In the genomic region with DNA sequence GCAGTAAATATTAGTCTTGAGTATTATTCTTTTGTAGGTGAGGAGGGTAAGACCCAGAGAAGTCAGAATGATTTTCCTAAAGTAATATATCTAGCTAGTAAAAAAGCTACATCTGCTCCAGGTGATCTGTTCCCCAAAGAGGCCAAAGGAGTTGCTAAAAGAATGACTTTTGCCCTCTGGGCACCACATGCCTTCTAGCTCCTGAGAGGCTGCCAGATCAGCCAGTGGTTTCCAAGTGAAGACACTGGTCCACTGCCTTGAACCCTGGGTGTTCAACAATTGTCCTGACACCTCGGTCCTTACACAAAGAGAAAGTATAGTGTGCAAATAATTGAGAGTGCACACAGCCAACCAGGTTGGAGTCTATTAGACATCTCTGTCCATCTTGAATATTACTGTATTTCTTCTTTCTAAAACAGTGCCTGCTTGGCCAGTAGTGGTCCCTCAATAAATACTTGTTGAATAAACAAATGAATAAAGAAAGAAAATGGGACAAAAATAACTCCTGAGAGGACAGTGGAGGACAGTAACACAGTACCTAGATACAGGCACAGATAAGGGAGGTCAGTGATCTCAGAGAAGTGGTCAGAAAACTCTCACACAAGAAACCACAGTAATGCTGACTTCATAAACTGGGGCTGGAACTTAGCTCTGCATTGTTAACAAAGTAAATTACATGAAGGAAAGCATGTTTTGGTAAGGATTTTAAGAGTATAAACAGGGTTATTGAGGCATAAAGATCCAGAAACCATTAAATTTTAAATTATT, we compare ENCODE assay signal across 1 cellular context.
TF ChIP-seq lines count a peak whose summit lies in the region.

No MANE protein-coding gene starts in this region.

TF ChIP-seq in GM12878, 131 proteins besides CTCF, POLR2A, EP300 and RAD21 (continues in another document):
- TF ChIP-seq RUNX3 (IDR thresholded peaks at IDR 0.05; ENCODE audit: low read length): peak; percentile 93
- no peak for TF ChIP-seq NFYA (IDR thresholded peaks at IDR 0.05; ENCODE audit: borderline replicate concordance, low read depth, low read length)
- TF ChIP-seq, protein P1, sequence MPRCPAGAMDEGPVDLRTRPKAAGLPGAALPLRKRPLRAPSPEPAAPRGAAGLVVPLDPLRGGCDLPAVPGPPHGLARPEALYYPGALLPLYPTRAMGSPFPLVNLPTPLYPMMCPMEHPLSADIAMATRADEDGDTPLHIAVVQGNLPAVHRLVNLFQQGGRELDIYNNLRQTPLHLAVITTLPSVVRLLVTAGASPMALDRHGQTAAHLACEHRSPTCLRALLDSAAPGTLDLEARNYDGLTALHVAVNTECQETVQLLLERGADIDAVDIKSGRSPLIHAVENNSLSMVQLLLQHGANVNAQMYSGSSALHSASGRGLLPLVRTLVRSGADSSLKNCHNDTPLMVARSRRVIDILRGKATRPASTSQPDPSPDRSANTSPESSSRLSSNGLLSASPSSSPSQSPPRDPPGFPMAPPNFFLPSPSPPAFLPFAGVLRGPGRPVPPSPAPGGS (IDR thresholded peaks at IDR 0.05; ENCODE audit: borderline replicate concordance, insufficient read depth, low read depth, low read length, poor library complexity, severe bottlenecking): peak; percentile 15
- peak in 1 of 2 experiments; percentile 19; a peak in 1 of 4 replicates for TF ChIP-seq BHLHE40 (IDR thresholded peaks at IDR 0.05; ENCODE audit: borderline replicate concordance in 1 of 2, low read depth in 2 of 2, low read length in 1 of 2)
- TF ChIP-seq IRF4 (IDR thresholded peaks at IDR 0.05; ENCODE audit: low read depth, low read length): no peak
- peak; percentile 70; the same call in 1 of the 2 replicates for TF ChIP-seq FOXM1 (IDR thresholded peaks at IDR 0.05; ENCODE audit: low read depth, low read length)
- TF ChIP-seq, protein P2, sequence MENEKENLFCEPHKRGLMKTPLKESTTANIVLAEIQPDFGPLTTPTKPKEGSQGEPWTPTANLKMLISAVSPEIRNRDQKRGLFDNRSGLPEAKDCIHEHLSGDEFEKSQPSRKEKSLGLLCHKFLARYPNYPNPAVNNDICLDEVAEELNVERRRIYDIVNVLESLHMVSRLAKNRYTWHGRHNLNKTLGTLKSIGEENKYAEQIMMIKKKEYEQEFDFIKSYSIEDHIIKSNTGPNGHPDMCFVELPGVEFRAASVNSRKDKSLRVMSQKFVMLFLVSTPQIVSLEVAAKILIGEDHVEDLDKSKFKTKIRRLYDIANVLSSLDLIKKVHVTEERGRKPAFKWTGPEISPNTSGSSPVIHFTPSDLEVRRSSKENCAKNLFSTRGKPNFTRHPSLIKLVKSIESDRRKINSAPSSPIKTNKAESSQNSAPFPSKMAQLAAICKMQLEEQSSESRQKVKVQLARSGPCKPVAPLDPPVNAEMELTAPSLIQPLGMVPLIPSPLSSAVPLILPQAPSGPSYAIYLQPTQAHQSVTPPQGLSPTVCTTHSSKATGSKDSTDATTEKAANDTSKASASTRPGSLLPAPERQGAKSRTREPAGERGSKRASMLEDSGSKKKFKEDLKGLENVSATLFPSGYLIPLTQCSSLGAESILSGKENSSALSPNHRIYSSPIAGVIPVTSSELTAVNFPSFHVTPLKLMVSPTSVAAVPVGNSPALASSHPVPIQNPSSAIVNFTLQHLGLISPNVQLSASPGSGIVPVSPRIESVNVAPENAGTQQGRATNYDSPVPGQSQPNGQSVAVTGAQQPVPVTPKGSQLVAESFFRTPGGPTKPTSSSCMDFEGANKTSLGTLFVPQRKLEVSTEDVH (IDR thresholded peaks at IDR 0.05; ENCODE audit: low read depth, partially characterized antibody): no peak
- TF ChIP-seq ZBED1 (IDR thresholded peaks at IDR 0.05; ENCODE audit: borderline replicate concordance): peak; percentile 75; the same call in 1 of the 2 replicates
- TF ChIP-seq ZNF24 (IDR thresholded peaks at IDR 0.05): peak; percentile 40; the same call in 1 of the 2 replicates
- TF ChIP-seq, protein P3, sequence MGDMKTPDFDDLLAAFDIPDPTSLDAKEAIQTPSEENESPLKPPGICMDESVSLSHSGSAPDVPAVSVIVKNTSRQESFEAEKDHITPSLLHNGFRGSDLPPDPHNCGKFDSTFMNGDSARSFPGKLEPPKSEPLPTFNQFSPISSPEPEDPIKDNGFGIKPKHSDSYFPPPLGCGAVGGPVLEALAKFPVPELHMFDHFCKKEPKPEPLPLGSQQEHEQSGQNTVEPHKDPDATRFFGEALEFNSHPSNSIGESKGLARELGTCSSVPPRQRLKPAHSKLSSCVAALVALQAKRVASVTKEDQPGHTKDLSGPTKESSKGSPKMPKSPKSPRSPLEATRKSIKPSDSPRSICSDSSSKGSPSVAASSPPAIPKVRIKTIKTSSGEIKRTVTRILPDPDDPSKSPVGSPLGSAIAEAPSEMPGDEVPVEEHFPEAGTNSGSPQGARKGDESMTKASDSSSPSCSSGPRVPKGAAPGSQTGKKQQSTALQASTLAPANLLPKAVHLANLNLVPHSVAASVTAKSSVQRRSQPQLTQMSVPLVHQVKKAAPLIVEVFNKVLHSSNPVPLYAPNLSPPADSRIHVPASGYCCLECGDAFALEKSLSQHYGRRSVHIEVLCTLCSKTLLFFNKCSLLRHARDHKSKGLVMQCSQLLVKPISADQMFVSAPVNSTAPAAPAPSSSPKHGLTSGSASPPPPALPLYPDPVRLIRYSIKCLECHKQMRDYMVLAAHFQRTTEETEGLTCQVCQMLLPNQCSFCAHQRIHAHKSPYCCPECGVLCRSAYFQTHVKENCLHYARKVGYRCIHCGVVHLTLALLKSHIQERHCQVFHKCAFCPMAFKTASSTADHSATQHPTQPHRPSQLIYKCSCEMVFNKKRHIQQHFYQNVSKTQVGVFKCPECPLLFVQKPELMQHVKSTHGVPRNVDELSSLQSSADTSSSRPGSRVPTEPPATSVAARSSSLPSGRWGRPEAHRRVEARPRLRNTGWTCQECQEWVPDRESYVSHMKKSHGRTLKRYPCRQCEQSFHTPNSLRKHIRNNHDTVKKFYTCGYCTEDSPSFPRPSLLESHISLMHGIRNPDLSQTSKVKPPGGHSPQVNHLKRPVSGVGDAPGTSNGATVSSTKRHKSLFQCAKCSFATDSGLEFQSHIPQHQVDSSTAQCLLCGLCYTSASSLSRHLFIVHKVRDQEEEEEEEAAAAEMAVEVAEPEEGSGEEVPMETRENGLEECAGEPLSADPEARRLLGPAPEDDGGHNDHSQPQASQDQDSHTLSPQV (IDR thresholded peaks at IDR 0.05): peak; percentile 47; the same call in 1 of the 2 replicates
- no peak for TF ChIP-seq MYB (IDR thresholded peaks at IDR 0.05; ENCODE audit: borderline replicate concordance, low read depth, low read length)
- TF ChIP-seq, protein P4, sequence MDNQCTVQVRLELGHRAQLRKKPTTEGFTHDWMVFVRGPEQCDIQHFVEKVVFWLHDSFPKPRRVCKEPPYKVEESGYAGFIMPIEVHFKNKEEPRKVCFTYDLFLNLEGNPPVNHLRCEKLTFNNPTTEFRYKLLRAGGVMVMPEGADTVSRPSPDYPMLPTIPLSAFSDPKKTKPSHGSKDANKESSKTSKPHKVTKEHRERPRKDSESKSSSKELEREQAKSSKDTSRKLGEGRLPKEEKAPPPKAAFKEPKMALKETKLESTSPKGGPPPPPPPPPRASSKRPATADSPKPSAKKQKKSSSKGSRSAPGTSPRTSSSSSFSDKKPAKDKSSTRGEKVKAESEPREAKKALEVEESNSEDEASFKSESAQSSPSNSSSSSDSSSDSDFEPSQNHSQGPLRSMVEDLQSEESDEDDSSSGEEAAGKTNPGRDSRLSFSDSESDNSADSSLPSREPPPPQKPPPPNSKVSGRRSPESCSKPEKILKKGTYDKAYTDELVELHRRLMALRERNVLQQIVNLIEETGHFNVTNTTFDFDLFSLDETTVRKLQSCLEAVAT (IDR thresholded peaks at IDR 0.05): 0 out of 2 replicates have a peak, but pooled peaks have one; percentile 53
- TF ChIP-seq CREM (IDR thresholded peaks at IDR 0.05; ENCODE audit: low read depth): peak; percentile 63; the same call in 1 of the 2 replicates
- no peak for TF ChIP-seq SRF (IDR thresholded peaks at IDR 0.05; ENCODE audit: low read depth in 2 of 2, low read length in 2 of 2)
- peak; percentile 82 for TF ChIP-seq ATF7 (IDR thresholded peaks at IDR 0.05; ENCODE audit: low read depth)
- TF ChIP-seq, protein P5, sequence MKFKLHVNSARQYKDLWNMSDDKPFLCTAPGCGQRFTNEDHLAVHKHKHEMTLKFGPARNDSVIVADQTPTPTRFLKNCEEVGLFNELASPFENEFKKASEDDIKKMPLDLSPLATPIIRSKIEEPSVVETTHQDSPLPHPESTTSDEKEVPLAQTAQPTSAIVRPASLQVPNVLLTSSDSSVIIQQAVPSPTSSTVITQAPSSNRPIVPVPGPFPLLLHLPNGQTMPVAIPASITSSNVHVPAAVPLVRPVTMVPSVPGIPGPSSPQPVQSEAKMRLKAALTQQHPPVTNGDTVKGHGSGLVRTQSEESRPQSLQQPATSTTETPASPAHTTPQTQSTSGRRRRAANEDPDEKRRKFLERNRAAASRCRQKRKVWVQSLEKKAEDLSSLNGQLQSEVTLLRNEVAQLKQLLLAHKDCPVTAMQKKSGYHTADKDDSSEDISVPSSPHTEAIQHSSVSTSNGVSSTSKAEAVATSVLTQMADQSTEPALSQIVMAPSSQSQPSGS (IDR thresholded peaks at IDR 0.05; ENCODE audit: low read length): 0 out of 2 replicates have a peak, but pooled peaks have one; percentile 52
- no peak for TF ChIP-seq KLF5 (IDR thresholded peaks at IDR 0.05; ENCODE audit: partially characterized antibody)
- TF ChIP-seq BCL11A (IDR thresholded peaks at IDR 0.05; ENCODE audit: low read depth, low read length): peak; percentile 61; the same call in 1 of the 2 replicates
- peak; percentile 69; the same call in 1 of the 2 replicates for TF ChIP-seq CREB1 (IDR thresholded peaks at IDR 0.05; ENCODE audit: low read depth)
- 0 out of 2 replicates have a peak, but pooled peaks have one; percentile 24 for TF ChIP-seq NBN (IDR thresholded peaks at IDR 0.05)
- TF ChIP-seq IKZF2 (IDR thresholded peaks at IDR 0.05): peak in 1 of 2 experiments; percentile 60; a peak in 2 of 4 replicates
- TF ChIP-seq, protein P6, sequence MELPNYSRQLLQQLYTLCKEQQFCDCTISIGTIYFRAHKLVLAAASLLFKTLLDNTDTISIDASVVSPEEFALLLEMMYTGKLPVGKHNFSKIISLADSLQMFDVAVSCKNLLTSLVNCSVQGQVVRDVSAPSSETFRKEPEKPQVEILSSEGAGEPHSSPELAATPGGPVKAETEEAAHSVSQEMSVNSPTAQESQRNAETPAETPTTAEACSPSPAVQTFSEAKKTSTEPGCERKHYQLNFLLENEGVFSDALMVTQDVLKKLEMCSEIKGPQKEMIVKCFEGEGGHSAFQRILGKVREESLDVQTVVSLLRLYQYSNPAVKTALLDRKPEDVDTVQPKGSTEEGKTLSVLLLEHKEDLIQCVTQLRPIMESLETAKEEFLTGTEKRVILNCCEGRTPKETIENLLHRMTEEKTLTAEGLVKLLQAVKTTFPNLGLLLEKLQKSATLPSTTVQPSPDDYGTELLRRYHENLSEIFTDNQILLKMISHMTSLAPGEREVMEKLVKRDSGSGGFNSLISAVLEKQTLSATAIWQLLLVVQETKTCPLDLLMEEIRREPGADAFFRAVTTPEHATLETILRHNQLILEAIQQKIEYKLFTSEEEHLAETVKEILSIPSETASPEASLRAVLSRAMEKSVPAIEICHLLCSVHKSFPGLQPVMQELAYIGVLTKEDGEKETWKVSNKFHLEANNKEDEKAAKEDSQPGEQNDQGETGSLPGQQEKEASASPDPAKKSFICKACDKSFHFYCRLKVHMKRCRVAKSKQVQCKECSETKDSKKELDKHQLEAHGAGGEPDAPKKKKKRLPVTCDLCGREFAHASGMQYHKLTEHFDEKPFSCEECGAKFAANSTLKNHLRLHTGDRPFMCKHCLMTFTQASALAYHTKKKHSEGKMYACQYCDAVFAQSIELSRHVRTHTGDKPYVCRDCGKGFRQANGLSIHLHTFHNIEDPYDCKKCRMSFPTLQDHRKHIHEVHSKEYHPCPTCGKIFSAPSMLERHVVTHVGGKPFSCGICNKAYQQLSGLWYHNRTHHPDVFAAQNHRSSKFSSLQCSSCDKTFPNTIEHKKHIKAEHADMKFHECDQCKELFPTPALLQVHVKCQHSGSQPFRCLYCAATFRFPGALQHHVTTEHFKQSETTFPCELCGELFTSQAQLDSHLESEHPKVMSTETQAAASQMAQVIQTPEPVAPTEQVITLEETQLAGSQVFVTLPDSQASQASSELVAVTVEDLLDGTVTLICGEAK (IDR thresholded peaks at IDR 0.05; ENCODE audit: borderline replicate concordance): peak; percentile 67; the same call in 1 of the 2 replicates
- TF ChIP-seq BMI1 (IDR thresholded peaks at IDR 0.05; ENCODE audit: borderline replicate concordance): no peak
- TF ChIP-seq, protein P7, sequence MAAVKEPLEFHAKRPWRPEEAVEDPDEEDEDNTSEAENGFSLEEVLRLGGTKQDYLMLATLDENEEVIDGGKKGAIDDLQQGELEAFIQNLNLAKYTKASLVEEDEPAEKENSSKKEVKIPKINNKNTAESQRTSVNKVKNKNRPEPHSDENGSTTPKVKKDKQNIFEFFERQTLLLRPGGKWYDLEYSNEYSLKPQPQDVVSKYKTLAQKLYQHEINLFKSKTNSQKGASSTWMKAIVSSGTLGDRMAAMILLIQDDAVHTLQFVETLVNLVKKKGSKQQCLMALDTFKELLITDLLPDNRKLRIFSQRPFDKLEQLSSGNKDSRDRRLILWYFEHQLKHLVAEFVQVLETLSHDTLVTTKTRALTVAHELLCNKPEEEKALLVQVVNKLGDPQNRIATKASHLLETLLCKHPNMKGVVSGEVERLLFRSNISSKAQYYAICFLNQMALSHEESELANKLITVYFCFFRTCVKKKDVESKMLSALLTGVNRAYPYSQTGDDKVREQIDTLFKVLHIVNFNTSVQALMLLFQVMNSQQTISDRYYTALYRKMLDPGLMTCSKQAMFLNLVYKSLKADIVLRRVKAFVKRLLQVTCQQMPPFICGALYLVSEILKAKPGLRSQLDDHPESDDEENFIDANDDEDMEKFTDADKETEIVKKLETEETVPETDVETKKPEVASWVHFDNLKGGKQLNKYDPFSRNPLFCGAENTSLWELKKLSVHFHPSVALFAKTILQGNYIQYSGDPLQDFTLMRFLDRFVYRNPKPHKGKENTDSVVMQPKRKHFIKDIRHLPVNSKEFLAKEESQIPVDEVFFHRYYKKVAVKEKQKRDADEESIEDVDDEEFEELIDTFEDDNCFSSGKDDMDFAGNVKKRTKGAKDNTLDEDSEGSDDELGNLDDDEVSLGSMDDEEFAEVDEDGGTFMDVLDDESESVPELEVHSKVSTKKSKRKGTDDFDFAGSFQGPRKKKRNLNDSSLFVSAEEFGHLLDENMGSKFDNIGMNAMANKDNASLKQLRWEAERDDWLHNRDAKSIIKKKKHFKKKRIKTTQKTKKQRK (IDR thresholded peaks at IDR 0.05; ENCODE audit: low read depth, low read length): no peak
- TF ChIP-seq DPF2 (IDR thresholded peaks at IDR 0.05): peak; percentile 60
- TF ChIP-seq SREBF1 (IDR thresholded peaks at IDR 0.05; ENCODE audit: low read length): no peak
- no peak for TF ChIP-seq HDAC2 (IDR thresholded peaks at IDR 0.05)
- TF ChIP-seq MEF2A (IDR thresholded peaks at IDR 0.05; ENCODE audit: insufficient read depth, low read depth, low read length): peak; percentile 81
- TF ChIP-seq IKZF1 (conservative IDR thresholded peaks at IDR 0.05): peak; percentile 44
